ENCODE assay signal across 1 cellular context in the genomic region with DNA sequence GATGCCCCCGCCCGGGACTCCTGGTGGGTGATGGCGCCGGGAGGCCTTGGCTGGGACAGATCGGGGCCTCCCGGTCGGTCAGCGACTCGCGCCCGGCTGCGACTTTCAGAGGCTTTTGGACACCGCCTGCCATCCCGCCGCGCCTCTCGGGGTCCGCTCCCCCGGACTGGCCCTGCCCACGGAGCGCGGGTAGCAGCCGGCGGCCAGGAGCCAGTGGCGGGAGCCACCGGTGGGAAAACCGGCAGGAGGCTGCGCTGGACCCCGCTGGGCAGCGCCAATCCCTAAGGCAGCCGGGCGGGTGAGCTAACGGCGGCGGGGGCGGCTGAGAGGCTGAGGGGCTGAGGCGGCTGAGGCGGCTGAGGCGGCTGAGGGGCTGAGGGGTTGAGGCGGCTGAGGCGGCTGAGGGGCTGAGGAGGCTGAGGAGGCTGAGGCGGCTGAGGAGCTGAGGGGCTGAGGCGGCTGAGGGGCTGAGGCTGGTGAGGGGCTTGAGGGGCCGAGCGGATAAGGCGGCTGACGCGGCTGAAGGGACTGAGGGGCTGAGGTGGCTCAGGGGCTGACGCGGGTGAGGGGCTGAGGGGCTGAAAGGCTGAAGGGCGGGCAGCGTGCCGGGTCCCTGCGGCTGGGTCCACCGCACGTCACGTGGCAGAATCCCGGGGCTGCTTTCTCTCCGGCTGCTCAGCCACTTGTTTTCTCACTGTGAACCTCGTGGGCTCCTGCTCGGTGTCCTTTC.
TF ChIP-seq lines count a peak whose summit lies in the region.

No MANE protein-coding gene starts in this region.

TF ChIP-seq in H1, 55 proteins besides CTCF, POLR2A, EP300 and RAD21:
- TF ChIP-seq, protein P1, sequence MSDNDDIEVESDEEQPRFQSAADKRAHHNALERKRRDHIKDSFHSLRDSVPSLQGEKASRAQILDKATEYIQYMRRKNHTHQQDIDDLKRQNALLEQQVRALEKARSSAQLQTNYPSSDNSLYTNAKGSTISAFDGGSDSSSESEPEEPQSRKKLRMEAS (IDR thresholded peaks at IDR 0.05): peak; percentile 82
- TF ChIP-seq, protein P2, sequence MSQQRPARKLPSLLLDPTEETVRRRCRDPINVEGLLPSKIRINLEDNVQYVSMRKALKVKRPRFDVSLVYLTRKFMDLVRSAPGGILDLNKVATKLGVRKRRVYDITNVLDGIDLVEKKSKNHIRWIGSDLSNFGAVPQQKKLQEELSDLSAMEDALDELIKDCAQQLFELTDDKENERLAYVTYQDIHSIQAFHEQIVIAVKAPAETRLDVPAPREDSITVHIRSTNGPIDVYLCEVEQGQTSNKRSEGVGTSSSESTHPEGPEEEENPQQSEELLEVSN (IDR thresholded peaks at IDR 0.05): 0 out of 2 replicates have a peak, but pooled peaks have one; percentile 15
TF ChIP-seq in H1: peak in this region for 2; not testable (repeated sequence) for 53.
